ENCODE assay signal across 27 cellular contexts in the genomic region with DNA sequence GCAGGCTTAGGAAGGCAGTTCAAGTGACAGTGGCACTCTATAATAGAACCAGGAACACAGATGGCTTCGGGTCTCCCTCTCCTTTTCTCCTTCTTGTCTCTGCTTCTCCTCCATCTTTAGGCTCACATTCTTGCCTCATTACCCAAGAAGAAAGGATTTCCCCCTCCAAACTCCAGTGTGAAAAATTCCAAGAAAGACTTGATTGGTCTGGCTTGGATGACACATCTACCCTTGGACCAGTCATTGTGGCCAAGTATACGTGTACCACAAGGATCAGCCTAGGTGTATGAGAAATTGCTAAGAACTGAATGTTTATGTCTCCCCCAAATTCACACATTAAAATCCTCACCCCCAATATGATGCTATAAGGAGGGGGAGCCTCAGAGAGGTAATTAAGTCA. TPM values are rescaled to one million over a fixed set of nuclear protein-coding genes. Genes with fewer than 3 reads are reported as not detected.
"Had no signal": no experiment of that assay in that cellular context is flagged by ENCODE, and none has a peak within 500 bp of the region (broad histone marks: within the 10 kb centered on the region; RNA-seq: fewer than 3 reads in every experiment).

No MANE protein-coding gene starts in this region.

- H3K36me3 ChIP-seq: gastrocnemius medialis, pancreas, right atrium auricular region, suprapubic skin, tibial artery, upper lobe of right lung had no signal

- H3K27me3 ChIP-seq: dorsolateral prefrontal cortex, gastrocnemius medialis, hepatocyte, pancreas, right atrium auricular region, suprapubic skin, tibial artery, upper lobe of right lung had no signal

- H3K4me3 ChIP-seq: coronary artery, dorsolateral prefrontal cortex, gastrocnemius medialis, hepatocyte, pancreas, right atrium auricular region, suprapubic skin, tibial artery, upper lobe of right lung had no signal

- H3K9me3 Mint-ChIP-seq: activated B cell treated with CpG ODN at 0.5 μM for 24 hours; activated naive CD4-positive, alpha-beta T cell treated with anti-CD3 and anti-CD28 coated beads, Interleukin-2, amount 50 U/mL, for 24 hours; activated T-cell treated with anti-CD3 and anti-CD28 coated beads, Interleukin-2, amount 50 U/mL, for 4 hours; activated T-helper 2 cell treated with anti-CD3 and anti-CD28 coated beads, Interferon-gamma antibody, Interleukin-2, Interleukin-4, amounts not matched to agents 10 μg/mL and 5 μg/mL and 100 μg/mL, durations not matched to agents 14 hours and 24 hours and 36 hours; memory B cell; naive thymus-derived CD8-positive, alpha-beta T cell; neural crest cell had no signal

- DNase-seq: activated B cell treated with CpG ODN at 0.5 μM for 24 hours; activated CD4-positive, alpha-beta T cell treated with anti-CD3 and anti-CD28 coated beads, Interleukin-2, amount 50 U/mL, for 1 hour; activated CD8-positive, alpha-beta T cell treated with anti-CD3 and anti-CD28 coated beads for 36 hours; activated T-cell treated with anti-CD3 and anti-CD28 coated beads, Interleukin-2, amount 50 U/mL, for 4 hours; anterior cingulate cortex; dorsolateral prefrontal cortex; effector memory CD4-positive, alpha-beta T cell; gastrocnemius medialis; kidney; naive thymus-derived CD8-positive, alpha-beta T cell; nucleus accumbens; pancreas; stimulated activated CD4-positive, alpha-beta T cell treated with anti-CD3 and anti-CD28 coated beads, Interleukin-15, amount 100 ng/mL, for 24 hours; stimulated activated CD4-positive, alpha-beta T cell treated with anti-CD3 and anti-CD28 coated beads, Interleukin-2, amount 100 ng/mL, for 24 hours; stimulated activated naive CD4-positive, alpha-beta T cell; T-helper 2 cell; tibial artery; upper lobe of right lung had no signal

- H3K4me3 Mint-ChIP-seq: activated B cell treated with CpG ODN at 0.5 μM for 24 hours; activated CD8-positive, alpha-beta T cell treated with anti-CD3 and anti-CD28 coated beads for 36 hours; activated T-cell treated with anti-CD3 and anti-CD28 coated beads, Interleukin-2, amount 50 U/mL, for 4 hours; brain; memory B cell; neural crest cell had no signal

- H3K27me3 Mint-ChIP-seq: activated B cell treated with CpG ODN at 0.5 μM for 24 hours; activated CD8-positive, alpha-beta T cell treated with anti-CD3 and anti-CD28 coated beads for 36 hours; activated naive CD4-positive, alpha-beta T cell treated with anti-CD3 and anti-CD28 coated beads, Interleukin-2, amount 50 U/mL, for 24 hours; brain; memory B cell; naive thymus-derived CD8-positive, alpha-beta T cell had no signal

- ATAC-seq: activated CD8-positive, alpha-beta T cell treated with anti-CD3 and anti-CD28 coated beads for 36 hours; activated T-cell treated with anti-CD3 and anti-CD28 coated beads, Interleukin-2, amount 50 U/mL, for 4 hours; gastrocnemius medialis; naive thymus-derived CD8-positive, alpha-beta T cell; pancreas; upper lobe of right lung had no signal

- H3K27ac Mint-ChIP-seq: activated B cell treated with CpG ODN at 0.5 μM for 24 hours had no signal

- H3K9me3 ChIP-seq: gastrocnemius medialis, pancreas, right atrium auricular region, suprapubic skin, tibial artery, upper lobe of right lung had no signal

RNA-seq across cellular contexts. Expression of gene PRTFDC1, which starts 53.9 kb away (rescaled TPM):
- total RNA-seq: activated B cell treated with CpG ODN at 0.5 μM for 24 hours had no signal
